10 cellular contexts compared by ENCODE assay signal in genomic region chr2:25373269-25373981, GRCh38. TPM values are rescaled to one million over a fixed set of nuclear protein-coding genes. Genes with fewer than 3 reads are reported as not detected.
DNase-seq lines count a peak whose midpoint lies in the region; ATAC-seq and TF ChIP-seq lines count a peak whose summit lies in the region.
"Had no signal": no experiment of that assay in that cellular context is flagged by ENCODE, and none has a peak within 500 bp of the region (broad histone marks: within the 10 kb centered on the region; RNA-seq: fewer than 3 reads in every experiment).

No MANE protein-coding gene starts in this region.

- ATAC-seq in Right ventricle myocardium inferior (peak; percentile 23), left cardiac atrium (no peak), left lobe of liver (peak; percentile 84)
- ATAC-seq in effector memory CD8-positive, alpha-beta T cell (replicated peaks), result no peak

- no peaks in the 10 kb centered on the region for H3K36me3 ChIP-seq in SU-DHL-6 (ENCODE audit: low read length)

- H3K9ac ChIP-seq in SU-DHL-6 (ENCODE audit: low read length), result peak overlapping the region; percentile 31
- H3K9ac ChIP-seq: SK-N-SH had no signal

- no peaks in the 10 kb centered on the region for H3K9me3 ChIP-seq in SU-DHL-6 (ENCODE audit: insufficient read depth, low read length)
- H3K9me3 ChIP-seq: SK-N-SH had no signal

- TF ChIP-seq CTCF in SU-DHL-6 (IDR thresholded peaks at IDR 0.05; ENCODE audit: insufficient read depth, low read length, poor library complexity, severe bottlenecking), result no peak

- H3K27ac ChIP-seq in SU-DHL-6 (ENCODE audit: low read depth, low read length), result peak overlapping the region; percentile 69

- DNase-seq in Right ventricle myocardium inferior (ENCODE audit: missing footprints) (peak; percentile 56), left cardiac atrium (no peak), left lobe of liver (ENCODE audit: low spot score) (peak; percentile 88), dedifferentiated amniotic fluid mesenchymal stem cell (ENCODE audit: extremely low spot score) (no peak), GOT3 (lab: John Stamatoyannopoulos, UW) (no peak), NCI-H2227 (lab: John Stamatoyannopoulos, UW; ENCODE audit: unreplicated experiment) (no peak)
- DNase-seq in effector memory CD8-positive, alpha-beta T cell, result no peak
- DNase-seq: AML-193, SK-N-SH had no signal

- peaks cover 21 to 23% of the 10 kb centered on the region in 2 donors for H3K4me1 Mint-ChIP-seq in effector memory CD8-positive, alpha-beta T cell (ENCODE audit: low read depth in 2 of 2)

- intact Hi-C loops in Right ventricle myocardium inferior (cut with DNase I), result loop anchor here (10.0 kb wide), 1 partner anchor 151 kb away; no protein-coding TSS in a partner anchor
- intact Hi-C loops in left cardiac atrium (cut with DNase I), result loop anchor here in 1 of 2 donors (10.0 kb wide), 1 partner anchor 301 kb away; the partner anchor contains the start of gene DTNB

- no peaks in the 10 kb centered on the region for H3K9me2 ChIP-seq in SU-DHL-6 (replicated peaks; ENCODE audit: insufficient read depth, low read length)
- H3K9me2 ChIP-seq: SK-N-SH had no signal

- no peaks in the 10 kb centered on the region for H3K27me3 Mint-ChIP-seq in effector memory CD8-positive, alpha-beta T cell

- H3K4me2 ChIP-seq in SU-DHL-6 (ENCODE audit: low read depth, low read length, poor library complexity, severe bottlenecking), result peak overlapping the region; percentile 18
- H3K4me2 ChIP-seq: SK-N-SH had no signal

- H3K4me3 Mint-ChIP-seq in effector memory CD8-positive, alpha-beta T cell, result no peak overlapping the region

- H3K36me3 Mint-ChIP-seq in effector memory CD8-positive, alpha-beta T cell (ENCODE audit: insufficient read depth), result peaks cover 21% of the 10 kb centered on the region

- H3K4me3 ChIP-seq in SU-DHL-6 (ENCODE audit: insufficient read depth, low read length, poor library complexity, severe bottlenecking), result no peak overlapping the region

- no peaks in the 10 kb centered on the region for H3K79me2 ChIP-seq in SU-DHL-6 (ENCODE audit: insufficient read depth, low read length)

- no peaks in the 10 kb centered on the region for H4K20me1 ChIP-seq in SU-DHL-6 (ENCODE audit: low read depth, low read length)

- no peak overlapping the region for H2AFZ ChIP-seq in SU-DHL-6 (ENCODE audit: low read depth, low read length, severe bottlenecking)

- no peak overlapping the region for H3K27ac Mint-ChIP-seq in effector memory CD8-positive, alpha-beta T cell

- no peaks in the 10 kb centered on the region for H3K27me3 ChIP-seq in SU-DHL-6 (ENCODE audit: low read length)

- no peaks in the 10 kb centered on the region for H3K9me3 Mint-ChIP-seq in effector memory CD8-positive, alpha-beta T cell

- peaks cover 10% of the 10 kb centered on the region for H3F3A ChIP-seq in SU-DHL-6 (ENCODE audit: insufficient read depth)

RNA-seq across cellular contexts. Expression of gene DNMT3A, which starts 31.7 kb away (rescaled TPM):
- 18.6 TPM for total RNA-seq in Right ventricle myocardium inferior
- 10 to 100 TPM; 18.4 to 19.1 TPM for total RNA-seq in left cardiac atrium
- total RNA-seq in left lobe of liver, result 8.3 TPM

Comparison
In these comparisons a context has a peak if more than half of its experiments do, and no peak if none do; other contexts are left out.
1. ATAC-seq: peak in Right ventricle myocardium inferior (single experiment) and left lobe of liver (single experiment); none in left cardiac atrium (0 of 2) and effector memory CD8-positive, alpha-beta T cell (single experiment).
2. DNase-seq: peak in Right ventricle myocardium inferior (single experiment) and left lobe of liver (single experiment); none in left cardiac atrium (single experiment), dedifferentiated amniotic fluid mesenchymal stem cell (single experiment), GOT3 (single experiment), effector memory CD8-positive, alpha-beta T cell (0 of 3) and NCI-H2227 (single experiment).